ENCODE assay signal across 17 cellular contexts in the genomic region with DNA sequence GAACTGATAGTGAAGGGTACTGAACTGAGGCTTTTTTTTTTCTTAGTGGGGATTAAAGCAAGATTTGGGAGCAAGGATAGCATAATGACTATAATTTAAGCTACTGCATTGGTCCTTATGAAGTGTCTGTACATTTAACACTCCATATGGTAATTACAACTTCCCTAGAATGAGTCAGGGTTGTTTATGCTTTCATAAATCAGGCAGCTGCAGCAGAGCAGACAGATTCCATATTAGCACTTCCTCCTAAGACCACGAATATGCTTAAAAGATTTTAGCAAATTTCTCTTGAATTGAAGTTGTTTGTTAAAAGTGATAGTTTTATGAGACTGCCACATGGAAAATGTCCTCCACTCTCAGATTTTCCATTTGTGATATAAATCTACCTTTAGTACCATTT.
DNase-seq lines count a peak whose midpoint lies in the region; ATAC-seq, FAIRE-seq and TF ChIP-seq lines count a peak whose summit lies in the region.
"Had no signal": no experiment of that assay in that cellular context is flagged by ENCODE, and none has a peak within 500 bp of the region (broad histone marks: within the 10 kb centered on the region; RNA-seq: fewer than 3 reads in every experiment).

No MANE protein-coding gene starts in this region.

- ATAC-seq in GM19397 (IDR thresholded peaks at IDR 0.05; ENCODE audit: unreplicated experiment) (no peak), psoas muscle (no peak), GM21786 (IDR thresholded peaks at IDR 0.05; ENCODE audit: unreplicated experiment) (no peak)
- ATAC-seq: activated CD8-positive, alpha-beta memory T cell treated with anti-CD3 and anti-CD28 coated beads, Interleukin-2, amount 10 ng/mL, durations not matched to agents 7 days and 5 days; activated naive CD4-positive, alpha-beta T cell treated with anti-CD3 and anti-CD28 coated beads, Interleukin-2, amount 50 U/mL, for 72 hours had no signal

- H4K20me1 ChIP-seq in endothelial cell of umbilical vein (replicated peaks; ENCODE audit: control insufficient read depth, extremely low read depth, insufficient read depth, low read length) = no peaks in the 10 kb centered on the region

- no peaks in the 10 kb centered on the region for H3K79me2 ChIP-seq in endothelial cell of umbilical vein (ENCODE audit: control insufficient read depth, insufficient read depth, low read length)

- H3K27me3 ChIP-seq in endothelial cell of umbilical vein (ENCODE audit: control insufficient read depth in 2 of 2, insufficient read depth in 2 of 2, low read length in 2 of 2) (no peaks in the 10 kb centered on the region), psoas muscle (ENCODE audit: insufficient read depth in 3 of 3, low read length in 2 of 3) (no peaks in the 10 kb centered on the region)

- CTCF ChIA-PET in endothelial cell of umbilical vein (lab: Charles Lee) = interaction anchor here (0.7 to 1.0 kb wide), 3 partner anchors 12 to 276 kb away, joined by 3 to 5 read pairs (median 3); no protein-coding TSS in a partner anchor

- peak; percentile 9 for DNase-seq in A172 (ENCODE audit: low spot score)
- DNase-seq in LHCN-M2 (ENCODE audit: low read depth) = peak; percentile 52
- DNase-seq in NOMO-1 (lab: John Stamatoyannopoulos, UW; ENCODE audit: unreplicated experiment in 2 of 2) = peak; percentile 35 to 84
- DNase-seq in endothelial cell of umbilical vein (ENCODE audit: low read depth, low spot score) = peak; percentile 66
- no peak for DNase-seq in psoas muscle
- DNase-seq in AML-193 (lab: John Stamatoyannopoulos, UW) = no peak
- DNase-seq: activated CD4-positive, alpha-beta T cell treated with anti-CD3 and anti-CD28 coated beads for 48 hours; activated CD8-positive, alpha-beta memory T cell treated with anti-CD3 and anti-CD28 coated beads, Interleukin-2, amount 10 ng/mL, durations not matched to agents 7 days and 5 days; effector memory CD4-positive, alpha-beta T cell; left ventricle myocardium inferior; nephron progenitor cell; stimulated activated CD4-positive, alpha-beta T cell treated with anti-CD3 and anti-CD28 coated beads, Interleukin-1b, Interleukin-23, amount 100 ng/mL, for 48 hours; stimulated activated naive CD4-positive, alpha-beta T cell had no signal

- H3K9me3 ChIP-seq in endothelial cell of umbilical vein (replicated peaks; ENCODE audit: control insufficient read depth, insufficient read depth, low read length) (no peaks in the 10 kb centered on the region), psoas muscle (peaks cover 8% of the 10 kb centered on the region)

- no peak overlapping the region for H3K4me3 ChIP-seq in endothelial cell of umbilical vein (replicated peaks in 1 of 3; ENCODE audit: insufficient read depth in 1 of 3, low read depth in 1 of 3, low read length in 3 of 3)
- no peak overlapping the region for H3K4me3 ChIP-seq in psoas muscle
- H3K4me3 ChIP-seq: left ventricle myocardium inferior had no signal

- no peak overlapping the region for H3K9ac ChIP-seq in endothelial cell of umbilical vein (replicated peaks; ENCODE audit: extremely low read depth, insufficient read depth, low read length)

- H3K27ac ChIP-seq in endothelial cell of umbilical vein (ENCODE audit: insufficient read depth, low read depth, low read length) = no peak overlapping the region
- no peak overlapping the region for H3K27ac ChIP-seq in psoas muscle
- H3K27ac ChIP-seq: left ventricle myocardium inferior had no signal

- dilution Hi-C loops in endothelial cell of umbilical vein (cut with MboI; ENCODE audit: extremely low pct_ligation_motif_present, low sequenced_read_pairs) = no loop called here

- peak; percentile 15 for FAIRE-seq in endothelial cell of umbilical vein (lab: Jason Lieb, UNC)
- FAIRE-seq: GM12892 had no signal

- 67 to 83% (median 69%) methylated on average over 1 of the region's 1 CpG for WGBS in psoas muscle, 3 donors

- TF ChIP-seq POLR2A in endothelial cell of umbilical vein (IDR thresholded peaks at IDR 0.05; ENCODE audit: low read depth, low read length) = no peak

- POLR2A ChIA-PET in endothelial cell of umbilical vein (lab: Charles Lee) = no interaction called here

- H3K9me1 ChIP-seq in endothelial cell of umbilical vein (replicated peaks; ENCODE audit: control insufficient read depth, extremely low read depth, insufficient read depth, low read length) = no peaks in the 10 kb centered on the region

- intact Hi-C loops in endothelial cell of umbilical vein (cut with micrococcal nuclease) = loop anchor here (2.0 to 5.0 kb wide), 2 partner anchors 129 to 215 kb away; no protein-coding TSS in a partner anchor
- intact Hi-C loops in psoas muscle (cut with DNase I) = no loop called here

- no TSS peak for BruUV-seq in endothelial cell of umbilical vein (replicated peaks; lab: Mats Ljungman, UMichigan)

- peaks cover 7% of the 10 kb centered on the region for H3K4me1 ChIP-seq in endothelial cell of umbilical vein (ENCODE audit: control insufficient read depth, extremely low read depth, insufficient read depth, low read length)
- no peaks in the 10 kb centered on the region for H3K4me1 ChIP-seq in psoas muscle
- H3K4me1 ChIP-seq: left ventricle myocardium inferior had no signal

- H2AFZ ChIP-seq in endothelial cell of umbilical vein (ENCODE audit: low read depth, low read length) = peak overlapping the region; percentile 16

- H3K36me3 ChIP-seq in endothelial cell of umbilical vein (ENCODE audit: control insufficient read depth in 2 of 2, extremely low read depth in 1 of 2, insufficient read depth in 2 of 2, low read length in 2 of 2) (no peaks in the 10 kb centered on the region), psoas muscle (ENCODE audit: insufficient read depth in 1 of 2, low read depth in 1 of 2) (no peaks in the 10 kb centered on the region)
- H3K36me3 ChIP-seq: left ventricle myocardium inferior had no signal

- TF ChIP-seq CTCF in endothelial cell of umbilical vein (IDR thresholded peaks at IDR 0.05; ENCODE audit: extremely low read depth in 1 of 2, insufficient read depth in 1 of 2, low read depth in 1 of 2, low read length in 2 of 2) (no peak), psoas muscle (IDR thresholded peaks at IDR 0.05) (no peak)

- H3K4me2 ChIP-seq in endothelial cell of umbilical vein (ENCODE audit: insufficient read depth, low read length) = peak overlapping the region; percentile 62

TF ChIP-seq in endothelial cell of umbilical vein, 7 proteins besides CTCF, POLR2A, EP300 and RAD21:
- TF ChIP-seq JUN (IDR thresholded peaks at IDR 0.05; ENCODE audit: borderline replicate concordance, insufficient read depth, insufficient read length, low read depth) (peak; percentile 19), FOS (IDR thresholded peaks at IDR 0.05; ENCODE audit: borderline replicate concordance, insufficient read depth, low read length) (peak; percentile 47)
- TF ChIP-seq, protein P1, sequence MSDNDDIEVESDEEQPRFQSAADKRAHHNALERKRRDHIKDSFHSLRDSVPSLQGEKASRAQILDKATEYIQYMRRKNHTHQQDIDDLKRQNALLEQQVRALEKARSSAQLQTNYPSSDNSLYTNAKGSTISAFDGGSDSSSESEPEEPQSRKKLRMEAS (IDR thresholded peaks at IDR 0.05; ENCODE audit: insufficient read depth, insufficient read length) = no peak

Comparison
In these comparisons a context has a peak if more than half of its experiments do, and no peak if none do; other contexts are left out.
1. DNase-seq: peak in A172 (single experiment), LHCN-M2 (single experiment), NOMO-1 (2 of 2) and endothelial cell of umbilical vein (single experiment); none in psoas muscle (0 of 2) and AML-193 (0 of 2).